11 cellular contexts compared by ENCODE assay signal in genomic region chr11:65591939-65592814, GRCh38. TPM values are rescaled to one million over a fixed set of nuclear protein-coding genes. Genes with fewer than 3 reads are reported as not detected.
DNase-seq lines count a peak whose midpoint lies in the region; TF ChIP-seq lines count a peak whose summit lies in the region.
"Had no signal": no experiment of that assay in that cellular context is flagged by ENCODE, and none has a peak within 500 bp of the region (broad histone marks: within the 10 kb centered on the region; RNA-seq: fewer than 3 reads in every experiment).

No MANE protein-coding gene starts in this region.

- TF ChIP-seq CTCF in progenitor cell of endocrine pancreas (IDR thresholded peaks at IDR 0.05; ENCODE audit: unreplicated experiment), result peak; percentile 40

- H3K9me3 Mint-ChIP-seq in progenitor cell of endocrine pancreas (ENCODE audit: low read depth), result no peaks in the 10 kb centered on the region

- H3K27ac Mint-ChIP-seq in progenitor cell of endocrine pancreas, result no peak overlapping the region
- H3K27ac Mint-ChIP-seq: B cell had no signal

- H3K4me3 Mint-ChIP-seq in progenitor cell of endocrine pancreas (ENCODE audit: low read depth), result peak overlapping the region; percentile 19
- H3K4me3 Mint-ChIP-seq: B cell had no signal

- no peaks in the 10 kb centered on the region for H3K4me1 Mint-ChIP-seq in progenitor cell of endocrine pancreas (ENCODE audit: low read depth)

- H3K36me3 Mint-ChIP-seq in progenitor cell of endocrine pancreas (ENCODE audit: insufficient read depth), result peaks cover 2% of the 10 kb centered on the region

- DNase-seq in DMS53 treated with DMSO at 0.1 percent for 48 hours (lab: John Stamatoyannopoulos, UW; ENCODE audit: unreplicated experiment) (peak; percentile 12), dermis blood vessel endothelial cell (peak; percentile 75), iPS-NIHi11 (ENCODE audit: low spot score) (peak; percentile 80), progenitor cell of endocrine pancreas (ENCODE audit: low spot score, unreplicated experiment) (no peak), NCI-H2081 treated with DMSO at 0.1 percent for 48 hours (lab: John Stamatoyannopoulos, UW) (no peak), EL (no peak), HUDEP-2 (lab: John Stamatoyannopoulos, UW; ENCODE audit: unreplicated experiment in 76 of 76) (no peak)
- DNase-seq in stimulated activated CD4-positive, alpha-beta T cell treated with anti-CD3 and anti-CD28 coated beads, Interleukin-1b, Interleukin-23, amount 100 ng/mL, for 48 hours, result no peak
- DNase-seq: activated CD4-positive, CD25-positive, alpha-beta regulatory T cell treated with anti-CD3 and anti-CD28 coated beads, Interleukin-2, amount 50 U/mL, for 72 hours had no signal

- peaks cover 53% of the 10 kb centered on the region for H3K27me3 Mint-ChIP-seq in progenitor cell of endocrine pancreas
- H3K27me3 Mint-ChIP-seq: B cell had no signal

RNA-seq across cellular contexts. Expression of gene KCNK7, which starts 3.4 kb away (rescaled TPM):
- total RNA-seq in dermis blood vessel endothelial cell, result 0.14 and 0.17 TPM in 2 replicates
- total RNA-seq in progenitor cell of endocrine pancreas, result 0.95 and 1.7 TPM in 2 replicates
- total RNA-seq: fibroblast of villous mesenchyme had no signal

RNA-seq across cellular contexts. Expression of gene EHBP1L1, which starts 16.3 kb away (rescaled TPM):
- 15.7 and 15.9 TPM in 2 replicates for total RNA-seq in dermis blood vessel endothelial cell
- total RNA-seq in progenitor cell of endocrine pancreas, result 13.0 and 15.2 TPM in 2 replicates

RNA-seq across cellular contexts. Expression of gene FAM89B, which starts 19.8 kb away (rescaled TPM):
- total RNA-seq in dermis blood vessel endothelial cell (23.3 and 24.8 TPM in 2 replicates), progenitor cell of endocrine pancreas (62.5 and 65.0 TPM in 2 replicates)

RNA-seq across cellular contexts. Expression of gene MAP3K11, which starts 21.8 kb away (rescaled TPM):
- 118 and 171 TPM in 2 replicates for total RNA-seq in dermis blood vessel endothelial cell
- total RNA-seq in progenitor cell of endocrine pancreas, result 61.4 and 63.8 TPM in 2 replicates

RNA-seq across cellular contexts. Expression of gene ZNRD2, which starts 21.9 kb away (rescaled TPM):
- total RNA-seq in dermis blood vessel endothelial cell (38.7 and 47.5 TPM in 2 replicates), progenitor cell of endocrine pancreas (25.3 and 25.9 TPM in 2 replicates)

Comparison
In these comparisons a context has a peak if more than half of its experiments do, and no peak if none do; other contexts are left out.
1. DNase-seq: peak in DMS53 treated with DMSO at 0.1 percent for 48 hours (single experiment), dermis blood vessel endothelial cell (single experiment) and iPS-NIHi11 (single experiment); none in progenitor cell of endocrine pancreas (single experiment), NCI-H2081 treated with DMSO at 0.1 percent for 48 hours (single experiment), EL (single experiment), HUDEP-2 (0 of 76) and stimulated activated CD4-positive, alpha-beta T cell treated with anti-CD3 and anti-CD28 coated beads, Interleukin-1b, Interleukin-23, amount 100 ng/mL, for 48 hours (single experiment).